12 cellular contexts compared by ENCODE assay signal in the genomic region with DNA sequence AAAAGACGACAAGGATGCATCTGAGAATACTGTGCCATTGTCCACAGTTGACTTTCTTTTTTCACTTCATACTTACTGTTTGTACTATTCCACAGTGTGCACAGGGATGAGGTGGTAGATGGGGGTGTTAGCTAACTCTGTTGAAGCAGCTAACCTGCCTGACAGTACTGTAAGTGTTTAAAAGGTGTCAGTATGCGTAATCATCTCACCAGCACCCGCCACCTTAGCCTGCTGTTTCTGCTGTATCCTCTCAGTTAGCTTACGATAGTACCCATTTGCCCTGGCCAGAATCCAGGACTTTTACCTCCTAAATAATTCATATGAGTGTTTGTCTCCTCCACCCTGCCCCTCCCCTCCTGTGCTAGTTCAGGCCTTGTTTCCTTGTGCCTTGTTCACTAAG.
"Had no signal": no experiment of that assay in that cellular context is flagged by ENCODE, and none has a peak within 500 bp of the region (broad histone marks: within the 10 kb centered on the region; RNA-seq: fewer than 3 reads in every experiment).

No MANE protein-coding gene starts in this region.

- DNase-seq: activated CD4-positive, alpha-beta T cell treated with anti-CD3 and anti-CD28 coated beads for 1 hour; activated CD4-positive, alpha-beta T cell treated with anti-CD3 and anti-CD28 coated beads, Interleukin-2, amount 50 U/mL, for 48 hours; activated CD8-positive, alpha-beta memory T cell treated with anti-CD3 and anti-CD28 coated beads, Interleukin-2, amount 10 ng/mL, durations not matched to agents 7 days and 5 days; activated gamma-delta T cell treated with Interleukin-2 at 50 U/mL for 16 hours; activated naive CD8-positive, alpha-beta T cell treated with anti-CD3 and anti-CD28 coated beads for 36 hours; activated T-cell treated with anti-CD3 and anti-CD28 coated beads, Interleukin-2, amount 50 U/mL, for 4 hours; dermis blood vessel endothelial cell; erythroblast; hippocampal formation; lower lobe of right lung; naive thymus-derived CD4-positive, alpha-beta T cell; posterior cingulate gyrus had no signal

- H3K9me3 Mint-ChIP-seq: activated naive CD8-positive, alpha-beta T cell treated with anti-CD3 and anti-CD28 coated beads for 36 hours; activated T-cell treated with anti-CD3 and anti-CD28 coated beads, Interleukin-2, amount 50 U/mL, for 4 hours; naive thymus-derived CD4-positive, alpha-beta T cell had no signal

- ATAC-seq: activated CD8-positive, alpha-beta memory T cell treated with anti-CD3 and anti-CD28 coated beads, Interleukin-2, amount 10 ng/mL, durations not matched to agents 7 days and 5 days; activated T-cell treated with anti-CD3 and anti-CD28 coated beads, Interleukin-2, amount 50 U/mL, for 4 hours; lower lobe of right lung; naive thymus-derived CD4-positive, alpha-beta T cell had no signal

- H3K4me1 Mint-ChIP-seq: activated CD8-positive, alpha-beta memory T cell treated with anti-CD3 and anti-CD28 coated beads, Interleukin-2, amount 10 ng/mL, durations not matched to agents 7 days and 5 days had no signal

- H3K27ac Mint-ChIP-seq: activated CD8-positive, alpha-beta memory T cell treated with anti-CD3 and anti-CD28 coated beads, Interleukin-2, amount 10 ng/mL, durations not matched to agents 7 days and 5 days; activated naive CD8-positive, alpha-beta T cell treated with anti-CD3 and anti-CD28 coated beads for 36 hours had no signal

- H3K27me3 Mint-ChIP-seq: activated CD8-positive, alpha-beta memory T cell treated with anti-CD3 and anti-CD28 coated beads, Interleukin-2, amount 10 ng/mL, durations not matched to agents 7 days and 5 days; activated naive CD8-positive, alpha-beta T cell treated with anti-CD3 and anti-CD28 coated beads for 36 hours; naive thymus-derived CD4-positive, alpha-beta T cell had no signal

- H3K4me3 Mint-ChIP-seq: activated CD8-positive, alpha-beta memory T cell treated with anti-CD3 and anti-CD28 coated beads, Interleukin-2, amount 10 ng/mL, durations not matched to agents 7 days and 5 days; activated naive CD8-positive, alpha-beta T cell treated with anti-CD3 and anti-CD28 coated beads for 36 hours; activated T-cell treated with anti-CD3 and anti-CD28 coated beads, Interleukin-2, amount 50 U/mL, for 4 hours; naive thymus-derived CD4-positive, alpha-beta T cell had no signal
